1 cellular context compared by ENCODE assay signal in the genomic region with DNA sequence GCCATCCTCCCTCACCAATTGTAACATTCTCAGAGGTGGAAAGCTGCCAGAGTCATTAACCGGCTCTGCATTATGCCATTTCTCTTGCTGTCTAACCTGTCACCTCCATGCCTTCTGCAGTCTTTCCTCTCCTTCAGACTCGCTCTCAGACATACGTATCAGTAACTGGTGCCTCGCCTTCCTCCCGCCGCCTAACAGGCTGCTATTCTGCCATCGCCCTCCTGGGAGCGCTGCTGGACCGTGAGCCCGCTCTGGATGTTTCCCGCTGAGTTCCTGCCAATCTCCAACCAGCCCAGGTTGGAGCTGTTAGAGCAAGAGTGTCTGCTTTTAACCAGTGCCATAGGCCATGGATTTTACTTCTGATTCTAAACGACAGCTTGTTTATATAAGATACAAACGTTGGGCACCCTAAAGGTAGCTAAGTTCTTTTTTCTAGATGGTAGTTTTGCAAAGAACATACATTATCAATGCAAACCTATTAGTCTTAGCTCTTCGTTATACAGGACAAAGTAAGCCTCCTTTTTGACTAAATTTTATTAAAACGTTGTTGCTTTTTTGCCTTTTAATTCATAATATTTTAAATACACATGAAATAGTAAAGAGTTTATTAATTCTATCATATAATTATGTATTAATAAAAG.
TF ChIP-seq lines count a peak whose summit lies in the region.

No MANE protein-coding gene starts in this region.

TF ChIP-seq in SK-N-SH, 30 proteins besides CTCF, POLR2A, EP300 and RAD21 (continued from another document):
- TF ChIP-seq, protein P1, sequence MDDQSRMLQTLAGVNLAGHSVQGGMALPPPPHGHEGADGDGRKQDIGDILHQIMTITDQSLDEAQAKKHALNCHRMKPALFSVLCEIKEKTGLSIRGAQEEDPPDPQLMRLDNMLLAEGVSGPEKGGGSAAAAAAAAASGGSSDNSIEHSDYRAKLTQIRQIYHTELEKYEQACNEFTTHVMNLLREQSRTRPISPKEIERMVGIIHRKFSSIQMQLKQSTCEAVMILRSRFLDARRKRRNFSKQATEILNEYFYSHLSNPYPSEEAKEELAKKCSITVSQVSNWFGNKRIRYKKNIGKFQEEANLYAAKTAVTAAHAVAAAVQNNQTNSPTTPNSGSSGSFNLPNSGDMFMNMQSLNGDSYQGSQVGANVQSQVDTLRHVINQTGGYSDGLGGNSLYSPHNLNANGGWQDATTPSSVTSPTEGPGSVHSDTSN (IDR thresholded peaks at IDR 0.05) = peak; percentile 55
- no peak for TF ChIP-seq JUND (IDR thresholded peaks at IDR 0.05)
- TF ChIP-seq SMC3 (IDR thresholded peaks at IDR 0.05; ENCODE audit: low read depth, low read length) = peak; percentile 99
